In the genomic region with DNA sequence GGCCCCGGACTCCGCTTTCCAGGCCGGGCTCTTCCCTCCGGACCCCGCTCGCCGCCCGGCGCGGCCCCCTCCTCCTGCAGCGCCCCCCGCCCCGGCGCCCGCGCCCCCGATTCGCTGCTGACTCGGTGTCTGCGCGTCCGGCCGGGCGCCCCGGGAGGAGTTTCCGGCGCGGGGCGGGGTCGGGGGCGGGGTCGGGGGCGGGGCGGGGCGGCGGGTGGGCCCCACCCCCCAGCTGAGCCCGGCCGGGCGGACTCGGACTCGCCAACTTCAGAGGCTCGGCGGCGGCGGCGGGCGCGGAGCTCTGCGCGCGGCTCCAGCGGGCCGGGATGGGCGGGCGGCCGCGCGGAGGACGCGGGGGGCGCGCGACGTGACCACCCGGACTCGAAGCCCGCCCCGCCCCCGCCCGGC, we compare ENCODE assay signal across 8 cellular contexts. TPM values are rescaled to one million over a fixed set of nuclear protein-coding genes. Genes with fewer than 3 reads are reported as not detected.
A peak's percentile ranks its signal among the peaks of the same experiment; 100 is the strongest.
DNase-seq lines count a peak whose midpoint lies in the region; ATAC-seq, FAIRE-seq and TF ChIP-seq lines count a peak whose summit lies in the region.

A gene with protein sequence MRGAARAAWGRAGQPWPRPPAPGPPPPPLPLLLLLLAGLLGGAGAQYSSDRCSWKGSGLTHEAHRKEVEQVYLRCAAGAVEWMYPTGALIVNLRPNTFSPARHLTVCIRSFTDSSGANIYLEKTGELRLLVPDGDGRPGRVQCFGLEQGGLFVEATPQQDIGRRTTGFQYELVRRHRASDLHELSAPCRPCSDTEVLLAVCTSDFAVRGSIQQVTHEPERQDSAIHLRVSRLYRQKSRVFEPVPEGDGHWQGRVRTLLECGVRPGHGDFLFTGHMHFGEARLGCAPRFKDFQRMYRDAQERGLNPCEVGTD (plus strand): TSS at position 270 of the 408 bp plus-strand sequence. CDS start 207 bp downstream, outside the sequence.

- no peaks in the 10 kb centered on the region for H3K79me2 ChIP-seq in keratinocyte (ENCODE audit: control insufficient read depth, insufficient read depth, low read length)

- no peaks in the 10 kb centered on the region for H3K9me3 ChIP-seq in keratinocyte (ENCODE audit: control insufficient read depth, low read depth, low read length)

- ATAC-seq in GM18498 (IDR thresholded peaks at IDR 0.05; ENCODE audit: unreplicated experiment) (peak; percentile 58), HG03196 (IDR thresholded peaks at IDR 0.05; ENCODE audit: unreplicated experiment) (no peak)

- H3K27me3 ChIP-seq in keratinocyte (ENCODE audit: control insufficient read depth, extremely low read depth, insufficient read depth, low read length), result peaks cover 59% of the 10 kb centered on the region

- H3K4me1 ChIP-seq in keratinocyte (ENCODE audit: control insufficient read depth, extremely low read depth, insufficient read depth, low read length), result peaks cover 16% of the 10 kb centered on the region

- peak within 1 kb of the TSS; percentile 37 for H3K9ac ChIP-seq in keratinocyte (ENCODE audit: control insufficient read depth, extremely low read depth, insufficient read depth, low read length)

- TF ChIP-seq EP300 in Ishikawa (IDR thresholded peaks at IDR 0.05; ENCODE audit: borderline replicate concordance), result no peak

- H3K27ac ChIP-seq in keratinocyte (ENCODE audit: control insufficient read depth, insufficient read depth, low read length), result no peak within 1 kb of the TSS

- FAIRE-seq in keratinocyte (lab: Jason Lieb, UNC), result no peak

- H2AFZ ChIP-seq in keratinocyte (ENCODE audit: control insufficient read depth, low read length), result no peak within 1 kb of the TSS

- no peaks in the 10 kb centered on the region for H3K36me3 ChIP-seq in keratinocyte (ENCODE audit: control insufficient read depth in 2 of 2, extremely low read depth in 1 of 2, insufficient read depth in 2 of 2, low read length in 2 of 2)

- no peaks in the 10 kb centered on the region for H3K9me1 ChIP-seq in keratinocyte (ENCODE audit: control insufficient read depth, extremely low read depth, insufficient read depth, low read length)

- H3K4me2 ChIP-seq in keratinocyte (ENCODE audit: control insufficient read depth, extremely low read depth, insufficient read depth, low read depth, low read length), result peak within 1 kb of the TSS; percentile 78

- H4K20me1 ChIP-seq in keratinocyte (ENCODE audit: control insufficient read depth, extremely low read depth, insufficient read depth, low read length), result peaks cover 5% of the 10 kb centered on the region

- dilution Hi-C loops in keratinocyte (cut with MboI; ENCODE audit: extremely low pct_ligation_motif_present, low sequenced_read_pairs), result no loop called here

- DNase-seq in A172 (ENCODE audit: low spot score) (no peak), cerebellum (ENCODE audit: low spot score) (peak; percentile 84), keratinocyte (ENCODE audit: low read depth, low spot score) (no peak)
- DNase-seq in stimulated activated CD4-positive, alpha-beta T cell treated with anti-CD3 and anti-CD28 coated beads, Interleukin-12 subunit alpha, Interleukin-12 subunit beta, amount 100 ng/mL, for 4 hours, result peak; percentile 62

- peak within 1 kb of the TSS; percentile 73 for H3K4me3 ChIP-seq in WI38 (ENCODE audit: low read depth, low read length)
- peak within 1 kb of the TSS; percentile 38 to 68 (median 49) for H3K4me3 ChIP-seq in keratinocyte (ENCODE audit: control insufficient read depth in 2 of 3, extremely low read depth in 1 of 3, insufficient read depth in 2 of 3, low read depth in 1 of 3, low read length in 3 of 3)

- TF ChIP-seq RAD21 in Ishikawa (IDR thresholded peaks at IDR 0.05; ENCODE audit: low read depth), result no peak

- no peak for TF ChIP-seq CTCF in WI38 (IDR thresholded peaks at IDR 0.05; ENCODE audit: low read depth, low read length)
- no peak for TF ChIP-seq CTCF in keratinocyte (optimal IDR thresholded peaks at IDR 0.05 in 1 of 3, IDR thresholded peaks at IDR 0.05 in 1 of 3, conservative IDR thresholded peaks at IDR 0.05 in 1 of 3; ENCODE audit: extremely low read depth in 1 of 3, insufficient read depth in 2 of 3, low read length in 3 of 3)

TF ChIP-seq in Ishikawa, 13 proteins besides CTCF, POLR2A, EP300 and RAD21:
- TF ChIP-seq, protein P1, sequence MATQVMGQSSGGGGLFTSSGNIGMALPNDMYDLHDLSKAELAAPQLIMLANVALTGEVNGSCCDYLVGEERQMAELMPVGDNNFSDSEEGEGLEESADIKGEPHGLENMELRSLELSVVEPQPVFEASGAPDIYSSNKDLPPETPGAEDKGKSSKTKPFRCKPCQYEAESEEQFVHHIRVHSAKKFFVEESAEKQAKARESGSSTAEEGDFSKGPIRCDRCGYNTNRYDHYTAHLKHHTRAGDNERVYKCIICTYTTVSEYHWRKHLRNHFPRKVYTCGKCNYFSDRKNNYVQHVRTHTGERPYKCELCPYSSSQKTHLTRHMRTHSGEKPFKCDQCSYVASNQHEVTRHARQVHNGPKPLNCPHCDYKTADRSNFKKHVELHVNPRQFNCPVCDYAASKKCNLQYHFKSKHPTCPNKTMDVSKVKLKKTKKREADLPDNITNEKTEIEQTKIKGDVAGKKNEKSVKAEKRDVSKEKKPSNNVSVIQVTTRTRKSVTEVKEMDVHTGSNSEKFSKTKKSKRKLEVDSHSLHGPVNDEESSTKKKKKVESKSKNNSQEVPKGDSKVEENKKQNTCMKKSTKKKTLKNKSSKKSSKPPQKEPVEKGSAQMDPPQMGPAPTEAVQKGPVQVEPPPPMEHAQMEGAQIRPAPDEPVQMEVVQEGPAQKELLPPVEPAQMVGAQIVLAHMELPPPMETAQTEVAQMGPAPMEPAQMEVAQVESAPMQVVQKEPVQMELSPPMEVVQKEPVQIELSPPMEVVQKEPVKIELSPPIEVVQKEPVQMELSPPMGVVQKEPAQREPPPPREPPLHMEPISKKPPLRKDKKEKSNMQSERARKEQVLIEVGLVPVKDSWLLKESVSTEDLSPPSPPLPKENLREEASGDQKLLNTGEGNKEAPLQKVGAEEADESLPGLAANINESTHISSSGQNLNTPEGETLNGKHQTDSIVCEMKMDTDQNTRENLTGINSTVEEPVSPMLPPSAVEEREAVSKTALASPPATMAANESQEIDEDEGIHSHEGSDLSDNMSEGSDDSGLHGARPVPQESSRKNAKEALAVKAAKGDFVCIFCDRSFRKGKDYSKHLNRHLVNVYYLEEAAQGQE (IDR thresholded peaks at IDR 0.05; ENCODE audit: low read depth), result no peak
- TF ChIP-seq TAF1 (IDR thresholded peaks at IDR 0.05; ENCODE audit: low read depth), result peak; percentile 76; the same call in 1 of the 2 replicates
- TF ChIP-seq ZBTB7A (IDR thresholded peaks at IDR 0.05; ENCODE audit: low read depth), result no peak

RNA-seq across cellular contexts. Expression of the gene that starts here (rescaled TPM):
- total RNA-seq in A172 (2014; rRNA removed; shearing (Covaris generic)), result 125 and 190 TPM in 2 replicates
- 14.2 TPM for total RNA-seq in cerebellum
- polyA plus RNA-seq in keratinocyte, result 3.1 to 7.2 TPM (median 3.4 TPM) in 3 replicates
- polyA plus RNA-seq in keratinocyte (2011; ENCODE audit: low read depth), result 43.9 TPM
- 2.2 and 7.9 TPM in 2 replicates for polyA plus RNA-seq in keratinocyte (2011; cell fraction: cytosol; rRNA removed)
- polyA plus RNA-seq in keratinocyte (2011; cell fraction: nucleus; rRNA removed), result 8.6 and 10.8 TPM in 2 replicates
- polyA plus RNA-seq in keratinocyte (2012; ENCODE audit: low replicate concordance), result 6.2 and 85.3 TPM in 2 replicates
- 2.0 to 5.2 TPM (median 2.4 TPM) in 3 replicates for polyA minus RNA-seq in keratinocyte
- 24.2 TPM for polyA minus RNA-seq in keratinocyte (2011; cell fraction: cytosol; rRNA and poly(A)+ RNA removed)
- 7.8 and 8.5 TPM in 2 replicates for polyA minus RNA-seq in keratinocyte (2011; cell fraction: nucleus; rRNA and poly(A)+ RNA removed)

Comparison
In these comparisons a context has a peak if more than half of its experiments do, and no peak if none do; other contexts are left out.
1. DNase-seq: peak in cerebellum (single experiment) and stimulated activated CD4-positive, alpha-beta T cell treated with anti-CD3 and anti-CD28 coated beads, Interleukin-12 subunit alpha, Interleukin-12 subunit beta, amount 100 ng/mL, for 4 hours (single experiment); none in A172 (single experiment) and keratinocyte (single experiment).